ENCODE assay signal across 8 cellular contexts in genomic region chr9:94952553-94953373, GRCh38.
DNase-seq lines count a peak whose midpoint lies in the region; ATAC-seq, FAIRE-seq and TF ChIP-seq lines count a peak whose summit lies in the region.

No MANE protein-coding gene starts in this region.

- TF ChIP-seq CTCF in endodermal cell (conservative IDR thresholded peaks at IDR 0.05) (no peak), sigmoid colon (IDR thresholded peaks at IDR 0.05) (no peak)

- 88 to 90% methylated on average over 6 to 8 of the region's 8 CpGs for WGBS in endodermal cell (ENCODE audit: insufficient coverage in 1 of 2, insufficient read length in 1 of 2), 2 experiments
- 74 to 86% methylated on average over 8 of the region's 8 CpGs for WGBS in sigmoid colon, 2 donors

- TF ChIP-seq EP300 in sigmoid colon (IDR thresholded peaks at IDR 0.05): no peak

- no peak overlapping the region for H3K27ac Mint-ChIP-seq in activated T-cell treated with anti-CD3 and anti-CD28 coated beads, Interleukin-2, amount 50 U/mL, for 72 hours
- H3K27ac Mint-ChIP-seq in endodermal cell: no peak overlapping the region

- DNase-seq in activated T-cell treated with anti-CD3 and anti-CD28 coated beads, Interleukin-2, amount 50 U/mL, for 72 hours: peak; percentile 2 to 12
- no peak for DNase-seq in activated T-cell treated with anti-CD3 and anti-CD28 coated beads, Interleukin-2, amount 50 U/mL, for 48 hours
- DNase-seq in endodermal cell: peak; percentile 32
- no peak for DNase-seq in sigmoid colon
- DNase-seq in GM12892 (ENCODE audit: insufficient read length): no peak
- no peak for DNase-seq in occipital lobe (lab: John Stamatoyannopoulos, UW)

- no peaks in the 10 kb centered on the region for H3K9me3 ChIP-seq in endodermal cell (ENCODE audit: control insufficient read depth, low read length)
- no peaks in the 10 kb centered on the region for H3K9me3 ChIP-seq in sigmoid colon

- H3K36me3 ChIP-seq in endodermal cell (ENCODE audit: control insufficient read depth, insufficient read depth, low read length) (peaks cover 22% of the 10 kb centered on the region), sigmoid colon (peaks cover 0 to 4% (median 0%) of the 10 kb centered on the region in 4 donors)

- no peaks in the 10 kb centered on the region for H3K27me3 Mint-ChIP-seq in activated T-cell treated with anti-CD3 and anti-CD28 coated beads, Interleukin-2, amount 50 U/mL, for 72 hours (ENCODE audit: low read depth)
- peaks cover 29% of the 10 kb centered on the region for H3K27me3 Mint-ChIP-seq in endodermal cell (ENCODE audit: insufficient read depth)

- H3K9ac ChIP-seq in endodermal cell (ENCODE audit: extremely low read depth, low read length, poor library complexity, severe bottlenecking): no peak overlapping the region

- H3K4me3 ChIP-seq in endodermal cell (ENCODE audit: low read length): no peak overlapping the region
- H3K4me3 ChIP-seq in sigmoid colon: no peak overlapping the region

- H3K27ac ChIP-seq in endodermal cell (ENCODE audit: low read depth, low read length) (no peak overlapping the region), sigmoid colon (peak overlapping the region; percentile 8 to 61 (median 46))

- TF ChIP-seq POLR2A in sigmoid colon (IDR thresholded peaks at IDR 0.05): no peak
- no peak for TF ChIP-seq POLR2A in GM12892 (IDR thresholded peaks at IDR 0.05; ENCODE audit: low read depth, low read length)

- H3K27me3 ChIP-seq in endodermal cell (ENCODE audit: control insufficient read depth, insufficient read depth, low read length, poor library complexity, severe bottlenecking) (no peaks in the 10 kb centered on the region), sigmoid colon (no peaks in the 10 kb centered on the region)

- H3K4me3 Mint-ChIP-seq in activated T-cell treated with anti-CD3 and anti-CD28 coated beads, Interleukin-2, amount 50 U/mL, for 72 hours: peak overlapping the region; percentile 20 to 39
- H3K4me3 Mint-ChIP-seq in endodermal cell: no peak overlapping the region

- peak; percentile 88 to 92 for ATAC-seq in activated T-cell treated with anti-CD3 and anti-CD28 coated beads, Interleukin-2, amount 50 U/mL, for 72 hours (replicated peaks in 1 of 2)
- peak; percentile 80 for ATAC-seq in HG03565 (IDR thresholded peaks at IDR 0.05; ENCODE audit: unreplicated experiment)
- ATAC-seq in HG03439 (IDR thresholded peaks at IDR 0.05; ENCODE audit: unreplicated experiment): no peak

- H3K4me1 Mint-ChIP-seq in activated T-cell treated with anti-CD3 and anti-CD28 coated beads, Interleukin-2, amount 50 U/mL, for 72 hours (ENCODE audit: low read depth): peaks cover 37% of the 10 kb centered on the region
- peaks cover 43% of the 10 kb centered on the region for H3K4me1 Mint-ChIP-seq in endodermal cell

- H3K4me1 ChIP-seq in endodermal cell (ENCODE audit: control insufficient read depth, insufficient read depth, low read length) (peaks cover 33% of the 10 kb centered on the region), sigmoid colon (peaks cover 0 to 29% (median 20%) of the 10 kb centered on the region in 4 donors)

- H3K9me3 Mint-ChIP-seq in activated T-cell treated with anti-CD3 and anti-CD28 coated beads, Interleukin-2, amount 50 U/mL, for 72 hours: peaks cover 0 to 2% of the 10 kb centered on the region in 2 donors
- H3K9me3 Mint-ChIP-seq in endodermal cell: no peaks in the 10 kb centered on the region

- H3K36me3 Mint-ChIP-seq in activated T-cell treated with anti-CD3 and anti-CD28 coated beads, Interleukin-2, amount 50 U/mL, for 72 hours (ENCODE audit: insufficient read depth in 2 of 2): no peaks in the 10 kb centered on the region
- peaks cover 22% of the 10 kb centered on the region for H3K36me3 Mint-ChIP-seq in endodermal cell (ENCODE audit: low read depth)

- intact Hi-C loops in sigmoid colon (cut with DNase I): no loop called here

- FAIRE-seq in GM12892 (lab: Jason Lieb, UNC): no peak

Comparison
In these comparisons a context has a peak if more than half of its experiments do, and no peak if none do; other contexts are left out.
1. DNase-seq: peak in activated T-cell treated with anti-CD3 and anti-CD28 coated beads, Interleukin-2, amount 50 U/mL, for 72 hours (2 of 2) and endodermal cell (single experiment); none in activated T-cell treated with anti-CD3 and anti-CD28 coated beads, Interleukin-2, amount 50 U/mL, for 48 hours (0 of 2), sigmoid colon (single experiment), GM12892 (single experiment) and occipital lobe (single experiment).